In the genomic region with DNA sequence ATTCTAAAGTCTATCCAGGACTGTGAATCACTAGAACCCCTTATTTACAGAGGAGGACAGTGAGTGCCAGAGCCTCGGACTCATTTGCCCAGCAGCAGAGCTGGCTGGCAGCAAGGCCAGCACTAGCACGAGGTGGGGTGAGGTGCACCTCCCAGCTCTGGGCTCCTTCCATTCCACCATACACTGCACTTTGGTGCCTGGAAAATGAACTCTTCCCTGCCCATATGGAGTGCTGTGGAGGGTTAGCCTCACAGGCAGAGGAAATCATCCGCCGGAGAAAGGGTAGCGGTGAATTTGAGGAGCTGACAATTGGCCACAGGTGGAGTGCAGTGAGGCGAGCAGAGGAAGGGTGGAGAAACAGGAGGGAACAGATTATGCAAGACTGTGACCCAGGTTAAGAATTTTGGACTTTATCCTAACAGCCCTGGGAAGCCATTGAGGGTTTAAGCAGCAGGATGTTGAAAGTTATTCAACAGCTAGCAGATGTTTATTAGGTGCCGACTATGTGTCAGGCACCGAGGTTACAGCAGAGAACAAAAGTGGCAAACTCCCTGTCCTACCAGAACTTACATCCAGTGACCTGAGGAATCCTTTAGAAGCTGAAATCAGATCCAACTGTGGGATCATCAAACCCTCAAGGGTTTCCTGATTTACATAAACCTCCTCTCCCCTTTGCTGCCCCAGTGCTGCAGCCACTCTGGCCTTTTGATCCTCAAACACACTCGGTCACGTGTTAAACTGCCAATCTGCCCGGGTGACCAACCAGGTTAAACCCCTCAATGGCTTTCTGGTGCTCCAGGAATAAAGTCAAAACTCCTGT, we compare ENCODE assay signal across 11 cellular contexts. TPM values are rescaled to one million over a fixed set of nuclear protein-coding genes. Genes with fewer than 3 reads are reported as not detected.
DNase-seq lines count a peak whose midpoint lies in the region; ATAC-seq and TF ChIP-seq lines count a peak whose summit lies in the region.
"Had no signal": no experiment of that assay in that cellular context is flagged by ENCODE, and none has a peak within 500 bp of the region (broad histone marks: within the 10 kb centered on the region; RNA-seq: fewer than 3 reads in every experiment).

No MANE protein-coding gene starts in this region.

- no peak for TF ChIP-seq CTCF in GM23338 (conservative IDR thresholded peaks at IDR 0.05; ENCODE audit: low read depth in 2 of 2)
- TF ChIP-seq CTCF in astrocyte of the spinal cord (IDR thresholded peaks at IDR 0.05; ENCODE audit: low read depth, low read length): no peak
- no peak for TF ChIP-seq CTCF in right atrium auricular region (IDR thresholded peaks at IDR 0.05)

- ATAC-seq in GM23338: peak; percentile 74
- no peak for ATAC-seq in GM18870 (IDR thresholded peaks at IDR 0.05; ENCODE audit: unreplicated experiment)
- ATAC-seq in HG02973 (IDR thresholded peaks at IDR 0.05; ENCODE audit: unreplicated experiment): no peak
- ATAC-seq in GM21381 (IDR thresholded peaks at IDR 0.05; ENCODE audit: unreplicated experiment): no peak

- H3K27ac ChIP-seq in GM23338 (ENCODE audit: low read depth): peak overlapping the region; percentile 74; the same call in 1 of the 2 replicates
- peak overlapping the region; percentile 28 to 35 for H3K27ac ChIP-seq in right atrium auricular region
- H3K27ac ChIP-seq: SJSA1, thoracic aorta had no signal

- no peaks in the 10 kb centered on the region; the same call in 1 of the 3 replicates for H3K36me3 Mint-ChIP-seq in GM23338 (ENCODE audit: low read depth)

- peaks cover 51% of the 10 kb centered on the region for H3K4me1 Mint-ChIP-seq in GM23338

- H3K4me1 ChIP-seq in GM23338 (ENCODE audit: insufficient read depth) (peaks cover 45% of the 10 kb centered on the region), right atrium auricular region (peaks cover 0 to 53% of the 10 kb centered on the region in 2 donors)

- no peaks in the 10 kb centered on the region for H3K9me3 ChIP-seq in right atrium auricular region
- H3K9me3 ChIP-seq: SJSA1, thoracic aorta had no signal

- DNase-seq in GM23338 (ENCODE audit: low spot score) (peak; percentile 55), astrocyte of the spinal cord (ENCODE audit: low read depth, low spot score) (peak; percentile 13), right atrium auricular region (ENCODE audit: low spot score) (no peak), retina (peak; percentile 13), SIG-M5 (lab: John Stamatoyannopoulos, UW) (no peak)

- H3K27ac Mint-ChIP-seq in GM23338: 0 out of 2 replicates have a peak overlapping the region, but pooled peaks have one; percentile 33

- H3F3A ChIP-seq in GM23338 (replicated peaks; ENCODE audit: low read depth): no peaks in the 10 kb centered on the region; the same call in 1 of the 2 replicates

- peaks cover 5% of the 10 kb centered on the region for H3K27me3 Mint-ChIP-seq in GM23338 (ENCODE audit: insufficient read depth, low read depth, poor library complexity)

- H3K27me3 ChIP-seq in GM23338 (ENCODE audit: insufficient read depth) (no peaks in the 10 kb centered on the region), right atrium auricular region (no peaks in the 10 kb centered on the region)
- H3K27me3 ChIP-seq: SJSA1 had no signal

- H3K79me2 ChIP-seq in GM23338 (replicated peaks; ENCODE audit: insufficient read depth): peaks cover 74% of the 10 kb centered on the region

- H3K4me3 Mint-ChIP-seq in GM23338: peak overlapping the region; percentile 3; the same call in 1 of the 3 replicates

- in situ Hi-C loops in astrocyte of the spinal cord (cut with HindIII; ENCODE audit: low sequenced_read_pairs): no loop called here

- H3K4me2 ChIP-seq in GM23338: peak overlapping the region; percentile 66

- no peaks in the 10 kb centered on the region for H3K9me3 Mint-ChIP-seq in GM23338

- no peak overlapping the region for H2AFZ ChIP-seq in GM23338

- no peak overlapping the region; the same call in 1 of the 2 replicates for H3K4me3 ChIP-seq in GM23338
- H3K4me3 ChIP-seq in astrocyte of the spinal cord (ENCODE audit: low read depth, low read length): no peak overlapping the region
- H3K4me3 ChIP-seq in right atrium auricular region: no peak overlapping the region
- H3K4me3 ChIP-seq: SJSA1, thoracic aorta had no signal

- H4K20me1 ChIP-seq in GM23338 (replicated peaks; ENCODE audit: insufficient read depth): peaks cover 28% of the 10 kb centered on the region

- no peaks in the 10 kb centered on the region for H3K36me3 ChIP-seq in GM23338 (ENCODE audit: insufficient read depth)
- H3K36me3 ChIP-seq in right atrium auricular region: no peaks in the 10 kb centered on the region
- H3K36me3 ChIP-seq: thoracic aorta had no signal

- no peaks in the 10 kb centered on the region for H3K9me2 ChIP-seq in GM23338 (ENCODE audit: insufficient read depth)

TF ChIP-seq in GM23338, 12 proteins besides CTCF, POLR2A, EP300 and RAD21 (continues in another document):
- TF ChIP-seq JUNB (IDR thresholded peaks at IDR 0.05; ENCODE audit: unreplicated experiment) (no peak), ZNF331 (CRISPR knock-in tag; IDR thresholded peaks at IDR 0.05; ENCODE audit: low read depth) (no peak), NANOG (IDR thresholded peaks at IDR 0.05; ENCODE audit: borderline replicate concordance) (no peak), STAT1 (IDR thresholded peaks at IDR 0.05; ENCODE audit: unreplicated experiment) (no peak), ZNF114 (CRISPR knock-in tag; IDR thresholded peaks at IDR 0.05) (no peak), POLR2AphosphoS5 (IDR thresholded peaks at IDR 0.05; ENCODE audit: low read depth) (no peak)
- TF ChIP-seq, protein P1, sequence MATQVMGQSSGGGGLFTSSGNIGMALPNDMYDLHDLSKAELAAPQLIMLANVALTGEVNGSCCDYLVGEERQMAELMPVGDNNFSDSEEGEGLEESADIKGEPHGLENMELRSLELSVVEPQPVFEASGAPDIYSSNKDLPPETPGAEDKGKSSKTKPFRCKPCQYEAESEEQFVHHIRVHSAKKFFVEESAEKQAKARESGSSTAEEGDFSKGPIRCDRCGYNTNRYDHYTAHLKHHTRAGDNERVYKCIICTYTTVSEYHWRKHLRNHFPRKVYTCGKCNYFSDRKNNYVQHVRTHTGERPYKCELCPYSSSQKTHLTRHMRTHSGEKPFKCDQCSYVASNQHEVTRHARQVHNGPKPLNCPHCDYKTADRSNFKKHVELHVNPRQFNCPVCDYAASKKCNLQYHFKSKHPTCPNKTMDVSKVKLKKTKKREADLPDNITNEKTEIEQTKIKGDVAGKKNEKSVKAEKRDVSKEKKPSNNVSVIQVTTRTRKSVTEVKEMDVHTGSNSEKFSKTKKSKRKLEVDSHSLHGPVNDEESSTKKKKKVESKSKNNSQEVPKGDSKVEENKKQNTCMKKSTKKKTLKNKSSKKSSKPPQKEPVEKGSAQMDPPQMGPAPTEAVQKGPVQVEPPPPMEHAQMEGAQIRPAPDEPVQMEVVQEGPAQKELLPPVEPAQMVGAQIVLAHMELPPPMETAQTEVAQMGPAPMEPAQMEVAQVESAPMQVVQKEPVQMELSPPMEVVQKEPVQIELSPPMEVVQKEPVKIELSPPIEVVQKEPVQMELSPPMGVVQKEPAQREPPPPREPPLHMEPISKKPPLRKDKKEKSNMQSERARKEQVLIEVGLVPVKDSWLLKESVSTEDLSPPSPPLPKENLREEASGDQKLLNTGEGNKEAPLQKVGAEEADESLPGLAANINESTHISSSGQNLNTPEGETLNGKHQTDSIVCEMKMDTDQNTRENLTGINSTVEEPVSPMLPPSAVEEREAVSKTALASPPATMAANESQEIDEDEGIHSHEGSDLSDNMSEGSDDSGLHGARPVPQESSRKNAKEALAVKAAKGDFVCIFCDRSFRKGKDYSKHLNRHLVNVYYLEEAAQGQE (IDR thresholded peaks at IDR 0.05; ENCODE audit: unreplicated experiment): no peak
- TF ChIP-seq, protein P2, sequence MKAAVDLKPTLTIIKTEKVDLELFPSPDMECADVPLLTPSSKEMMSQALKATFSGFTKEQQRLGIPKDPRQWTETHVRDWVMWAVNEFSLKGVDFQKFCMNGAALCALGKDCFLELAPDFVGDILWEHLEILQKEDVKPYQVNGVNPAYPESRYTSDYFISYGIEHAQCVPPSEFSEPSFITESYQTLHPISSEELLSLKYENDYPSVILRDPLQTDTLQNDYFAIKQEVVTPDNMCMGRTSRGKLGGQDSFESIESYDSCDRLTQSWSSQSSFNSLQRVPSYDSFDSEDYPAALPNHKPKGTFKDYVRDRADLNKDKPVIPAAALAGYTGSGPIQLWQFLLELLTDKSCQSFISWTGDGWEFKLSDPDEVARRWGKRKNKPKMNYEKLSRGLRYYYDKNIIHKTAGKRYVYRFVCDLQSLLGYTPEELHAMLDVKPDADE (IDR thresholded peaks at IDR 0.05): no peak

RNA-seq across cellular contexts. Expression of a gene that starts 6.2 kb away (rescaled TPM):
- total RNA-seq in GM23338 (2014; rRNA removed; shearing (Covaris generic)): 31.0 and 38.0 TPM in 2 replicates
- 9.9 and 11.0 TPM in 2 replicates for polyA plus RNA-seq in GM23338 (2016; fragmentation: Nextera tagmentation; extraction: Ambion mirVana)
- 10 to 100 TPM; 20.0 to 27.8 TPM for total RNA-seq in right atrium auricular region

RNA-seq across cellular contexts. Expression of a gene that starts 43.7 kb away (rescaled TPM):
- total RNA-seq in GM23338 (2014; rRNA removed; shearing (Covaris generic)): 0.23 and 1.0 TPM in 2 replicates
- 0.21 and 0.26 TPM in 2 replicates for polyA plus RNA-seq in GM23338 (2016; fragmentation: Nextera tagmentation; extraction: Ambion mirVana)
- not detected for total RNA-seq in right atrium auricular region
- total RNA-seq: SJSA1, thoracic aorta had no signal
- polyA plus RNA-seq: adipose tissue had no signal

RNA-seq across cellular contexts. Expression of a gene that starts 46.0 kb away (rescaled TPM):
- 0.31 TPM in 1 of 2 replicates, not detected in the other for total RNA-seq in GM23338 (2014; rRNA removed; shearing (Covaris generic))
- not detected in 2 replicates for polyA plus RNA-seq in GM23338 (2016; fragmentation: Nextera tagmentation; extraction: Ambion mirVana)
- total RNA-seq in right atrium auricular region: not detected
- total RNA-seq: SJSA1, thoracic aorta had no signal
- polyA plus RNA-seq: adipose tissue had no signal

Comparison
In these comparisons a context has a peak if more than half of its experiments do, and no peak if none do; other contexts are left out.
1. DNase-seq: peak in GM23338 (single experiment), astrocyte of the spinal cord (single experiment) and retina (single experiment); none in right atrium auricular region (single experiment) and SIG-M5 (single experiment).